Comparison of ENCODE assay signal across 3 cellular contexts in the genomic region with DNA sequence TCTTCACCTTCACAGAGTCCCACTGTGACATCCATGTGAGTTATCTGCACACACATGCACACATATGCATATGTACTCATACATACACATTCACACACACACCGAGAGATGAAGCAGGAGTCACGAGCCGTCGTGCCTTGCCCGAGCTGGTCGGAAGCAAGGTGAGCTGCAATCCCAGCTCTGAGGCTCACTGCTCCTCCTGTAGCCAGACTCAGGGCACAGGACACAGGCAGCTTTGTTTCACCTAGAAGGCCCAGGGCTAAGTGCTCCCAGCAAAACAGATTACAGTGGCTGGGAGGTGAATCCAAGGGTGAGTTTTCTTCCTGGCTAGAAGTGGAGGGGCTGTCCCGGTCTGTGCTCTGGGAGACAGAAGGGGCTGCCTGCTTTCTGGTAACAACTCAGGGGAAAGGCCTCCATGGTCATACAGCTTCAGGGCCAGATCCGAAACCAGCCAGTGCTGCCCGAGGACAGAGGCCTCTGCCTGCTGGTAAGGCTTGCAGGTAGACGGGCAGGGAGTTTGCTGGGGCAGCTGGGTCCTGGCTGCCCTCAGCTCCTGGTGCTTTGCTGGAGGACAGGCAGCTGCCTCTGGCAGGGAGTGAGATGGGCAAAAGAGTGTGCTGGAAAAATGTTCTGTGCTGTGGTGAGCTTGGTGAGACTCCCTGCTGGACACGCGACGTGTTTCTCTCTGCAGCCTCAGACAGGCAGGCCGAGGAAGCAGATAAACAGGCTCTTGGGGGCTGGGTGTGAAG.
TF ChIP-seq lines count a peak whose summit lies in the region.

No MANE protein-coding gene starts in this region.

TF ChIP-seq in GM23338, 12 proteins besides CTCF, POLR2A, EP300 and RAD21 (continued from another document and continues in another):
- TF ChIP-seq, protein P1, sequence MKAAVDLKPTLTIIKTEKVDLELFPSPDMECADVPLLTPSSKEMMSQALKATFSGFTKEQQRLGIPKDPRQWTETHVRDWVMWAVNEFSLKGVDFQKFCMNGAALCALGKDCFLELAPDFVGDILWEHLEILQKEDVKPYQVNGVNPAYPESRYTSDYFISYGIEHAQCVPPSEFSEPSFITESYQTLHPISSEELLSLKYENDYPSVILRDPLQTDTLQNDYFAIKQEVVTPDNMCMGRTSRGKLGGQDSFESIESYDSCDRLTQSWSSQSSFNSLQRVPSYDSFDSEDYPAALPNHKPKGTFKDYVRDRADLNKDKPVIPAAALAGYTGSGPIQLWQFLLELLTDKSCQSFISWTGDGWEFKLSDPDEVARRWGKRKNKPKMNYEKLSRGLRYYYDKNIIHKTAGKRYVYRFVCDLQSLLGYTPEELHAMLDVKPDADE (IDR thresholded peaks at IDR 0.05): no peak
- TF ChIP-seq STAT1 (IDR thresholded peaks at IDR 0.05; ENCODE audit: unreplicated experiment) (no peak), CREB1 (CRISPR knock-in tag; IDR thresholded peaks at IDR 0.05; ENCODE audit: low read depth) (no peak), ZNF331 (CRISPR knock-in tag; IDR thresholded peaks at IDR 0.05; ENCODE audit: low read depth) (no peak), NANOG (IDR thresholded peaks at IDR 0.05; ENCODE audit: borderline replicate concordance) (no peak), EZH2 (IDR thresholded peaks at IDR 0.05; ENCODE audit: low read depth, unreplicated experiment) (no peak), POLR2AphosphoS5 (IDR thresholded peaks at IDR 0.05; ENCODE audit: low read depth) (no peak)
- TF ChIP-seq, protein P2, sequence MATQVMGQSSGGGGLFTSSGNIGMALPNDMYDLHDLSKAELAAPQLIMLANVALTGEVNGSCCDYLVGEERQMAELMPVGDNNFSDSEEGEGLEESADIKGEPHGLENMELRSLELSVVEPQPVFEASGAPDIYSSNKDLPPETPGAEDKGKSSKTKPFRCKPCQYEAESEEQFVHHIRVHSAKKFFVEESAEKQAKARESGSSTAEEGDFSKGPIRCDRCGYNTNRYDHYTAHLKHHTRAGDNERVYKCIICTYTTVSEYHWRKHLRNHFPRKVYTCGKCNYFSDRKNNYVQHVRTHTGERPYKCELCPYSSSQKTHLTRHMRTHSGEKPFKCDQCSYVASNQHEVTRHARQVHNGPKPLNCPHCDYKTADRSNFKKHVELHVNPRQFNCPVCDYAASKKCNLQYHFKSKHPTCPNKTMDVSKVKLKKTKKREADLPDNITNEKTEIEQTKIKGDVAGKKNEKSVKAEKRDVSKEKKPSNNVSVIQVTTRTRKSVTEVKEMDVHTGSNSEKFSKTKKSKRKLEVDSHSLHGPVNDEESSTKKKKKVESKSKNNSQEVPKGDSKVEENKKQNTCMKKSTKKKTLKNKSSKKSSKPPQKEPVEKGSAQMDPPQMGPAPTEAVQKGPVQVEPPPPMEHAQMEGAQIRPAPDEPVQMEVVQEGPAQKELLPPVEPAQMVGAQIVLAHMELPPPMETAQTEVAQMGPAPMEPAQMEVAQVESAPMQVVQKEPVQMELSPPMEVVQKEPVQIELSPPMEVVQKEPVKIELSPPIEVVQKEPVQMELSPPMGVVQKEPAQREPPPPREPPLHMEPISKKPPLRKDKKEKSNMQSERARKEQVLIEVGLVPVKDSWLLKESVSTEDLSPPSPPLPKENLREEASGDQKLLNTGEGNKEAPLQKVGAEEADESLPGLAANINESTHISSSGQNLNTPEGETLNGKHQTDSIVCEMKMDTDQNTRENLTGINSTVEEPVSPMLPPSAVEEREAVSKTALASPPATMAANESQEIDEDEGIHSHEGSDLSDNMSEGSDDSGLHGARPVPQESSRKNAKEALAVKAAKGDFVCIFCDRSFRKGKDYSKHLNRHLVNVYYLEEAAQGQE (IDR thresholded peaks at IDR 0.05; ENCODE audit: unreplicated experiment): no peak

TF ChIP-seq in WTC11, 78 proteins besides CTCF, POLR2A, EP300 and RAD21 (continued from another document):
- TF ChIP-seq, protein P3, sequence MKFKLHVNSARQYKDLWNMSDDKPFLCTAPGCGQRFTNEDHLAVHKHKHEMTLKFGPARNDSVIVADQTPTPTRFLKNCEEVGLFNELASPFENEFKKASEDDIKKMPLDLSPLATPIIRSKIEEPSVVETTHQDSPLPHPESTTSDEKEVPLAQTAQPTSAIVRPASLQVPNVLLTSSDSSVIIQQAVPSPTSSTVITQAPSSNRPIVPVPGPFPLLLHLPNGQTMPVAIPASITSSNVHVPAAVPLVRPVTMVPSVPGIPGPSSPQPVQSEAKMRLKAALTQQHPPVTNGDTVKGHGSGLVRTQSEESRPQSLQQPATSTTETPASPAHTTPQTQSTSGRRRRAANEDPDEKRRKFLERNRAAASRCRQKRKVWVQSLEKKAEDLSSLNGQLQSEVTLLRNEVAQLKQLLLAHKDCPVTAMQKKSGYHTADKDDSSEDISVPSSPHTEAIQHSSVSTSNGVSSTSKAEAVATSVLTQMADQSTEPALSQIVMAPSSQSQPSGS (CRISPR knock-in tag; IDR thresholded peaks at IDR 0.05; ENCODE audit: borderline replicate concordance, low read depth): no peak
- TF ChIP-seq, protein P4, sequence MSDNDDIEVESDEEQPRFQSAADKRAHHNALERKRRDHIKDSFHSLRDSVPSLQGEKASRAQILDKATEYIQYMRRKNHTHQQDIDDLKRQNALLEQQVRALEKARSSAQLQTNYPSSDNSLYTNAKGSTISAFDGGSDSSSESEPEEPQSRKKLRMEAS (CRISPR knock-in tag; IDR thresholded peaks at IDR 0.05): no peak
- TF ChIP-seq GABPB1 (CRISPR knock-in tag; IDR thresholded peaks at IDR 0.05) (no peak), ZNF317 (CRISPR knock-in tag; IDR thresholded peaks at IDR 0.05; ENCODE audit: borderline replicate concordance, low read depth) (no peak), RORB (CRISPR knock-in tag; IDR thresholded peaks at IDR 0.05) (no peak), CREB1 (CRISPR knock-in tag; IDR thresholded peaks at IDR 0.05) (no peak), ZNF232 (CRISPR knock-in tag; IDR thresholded peaks at IDR 0.05) (no peak), MXD4 (CRISPR knock-in tag; IDR thresholded peaks at IDR 0.05; ENCODE audit: borderline replicate concordance) (no peak)
- TF ChIP-seq, protein P5, sequence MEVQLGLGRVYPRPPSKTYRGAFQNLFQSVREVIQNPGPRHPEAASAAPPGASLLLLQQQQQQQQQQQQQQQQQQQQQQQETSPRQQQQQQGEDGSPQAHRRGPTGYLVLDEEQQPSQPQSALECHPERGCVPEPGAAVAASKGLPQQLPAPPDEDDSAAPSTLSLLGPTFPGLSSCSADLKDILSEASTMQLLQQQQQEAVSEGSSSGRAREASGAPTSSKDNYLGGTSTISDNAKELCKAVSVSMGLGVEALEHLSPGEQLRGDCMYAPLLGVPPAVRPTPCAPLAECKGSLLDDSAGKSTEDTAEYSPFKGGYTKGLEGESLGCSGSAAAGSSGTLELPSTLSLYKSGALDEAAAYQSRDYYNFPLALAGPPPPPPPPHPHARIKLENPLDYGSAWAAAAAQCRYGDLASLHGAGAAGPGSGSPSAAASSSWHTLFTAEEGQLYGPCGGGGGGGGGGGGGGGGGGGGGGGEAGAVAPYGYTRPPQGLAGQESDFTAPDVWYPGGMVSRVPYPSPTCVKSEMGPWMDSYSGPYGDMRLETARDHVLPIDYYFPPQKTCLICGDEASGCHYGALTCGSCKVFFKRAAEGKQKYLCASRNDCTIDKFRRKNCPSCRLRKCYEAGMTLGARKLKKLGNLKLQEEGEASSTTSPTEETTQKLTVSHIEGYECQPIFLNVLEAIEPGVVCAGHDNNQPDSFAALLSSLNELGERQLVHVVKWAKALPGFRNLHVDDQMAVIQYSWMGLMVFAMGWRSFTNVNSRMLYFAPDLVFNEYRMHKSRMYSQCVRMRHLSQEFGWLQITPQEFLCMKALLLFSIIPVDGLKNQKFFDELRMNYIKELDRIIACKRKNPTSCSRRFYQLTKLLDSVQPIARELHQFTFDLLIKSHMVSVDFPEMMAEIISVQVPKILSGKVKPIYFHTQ (CRISPR knock-in tag; IDR thresholded peaks at IDR 0.05): no peak
- TF ChIP-seq, protein P6, sequence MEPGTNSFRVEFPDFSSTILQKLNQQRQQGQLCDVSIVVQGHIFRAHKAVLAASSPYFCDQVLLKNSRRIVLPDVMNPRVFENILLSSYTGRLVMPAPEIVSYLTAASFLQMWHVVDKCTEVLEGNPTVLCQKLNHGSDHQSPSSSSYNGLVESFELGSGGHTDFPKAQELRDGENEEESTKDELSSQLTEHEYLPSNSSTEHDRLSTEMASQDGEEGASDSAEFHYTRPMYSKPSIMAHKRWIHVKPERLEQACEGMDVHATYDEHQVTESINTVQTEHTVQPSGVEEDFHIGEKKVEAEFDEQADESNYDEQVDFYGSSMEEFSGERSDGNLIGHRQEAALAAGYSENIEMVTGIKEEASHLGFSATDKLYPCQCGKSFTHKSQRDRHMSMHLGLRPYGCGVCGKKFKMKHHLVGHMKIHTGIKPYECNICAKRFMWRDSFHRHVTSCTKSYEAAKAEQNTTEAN (CRISPR knock-in tag; IDR thresholded peaks at IDR 0.05): no peak

TF ChIP-seq in neural cell, 6 proteins besides CTCF, POLR2A, EP300 and RAD21 (continued from another document):
- TF ChIP-seq, protein P2 (IDR thresholded peaks at IDR 0.05; ENCODE audit: borderline replicate concordance): no peak
- no peak for TF ChIP-seq EZH2 (IDR thresholded peaks at IDR 0.05; ENCODE audit: borderline replicate concordance, insufficient read depth, low read length, poor library complexity, severe bottlenecking)
- TF ChIP-seq POLR2AphosphoS5 (IDR thresholded peaks at IDR 0.05): no peak
- TF ChIP-seq SMC3 (conservative IDR thresholded peaks at IDR 0.05; ENCODE audit: poor library complexity): no peak
